ENCODE assay signal across 10 cellular contexts in genomic region chr1:118928739-118929554, GRCh38. TPM values are rescaled to one million over a fixed set of nuclear protein-coding genes. Genes with fewer than 3 reads are reported as not detected.
DNase-seq lines count a peak whose midpoint lies in the region; ATAC-seq and TF ChIP-seq lines count a peak whose summit lies in the region.
"Had no signal": no experiment of that assay in that cellular context is flagged by ENCODE, and none has a peak within 500 bp of the region (broad histone marks: within the 10 kb centered on the region; RNA-seq: fewer than 3 reads in every experiment).

No MANE protein-coding gene starts in this region.

- WGBS in SK-N-SH (ENCODE audit: low lambda C conversion rate) = 1% methylated on average over 2 of the region's 2 CpGs

- H3K4me3 Mint-ChIP-seq in nephron progenitor cell = no peak overlapping the region
- H3K4me3 Mint-ChIP-seq: stimulated activated memory B cell treated with anti-CD40 and anti-IgM and Interleukin-4, amounts not matched to agents 10 μg/mL and 1 μg/mL and 100 μg/mL, for 72 hours had no signal

- H3K4me1 Mint-ChIP-seq in nephron progenitor cell = peaks cover 28% of the 10 kb centered on the region
- H3K4me1 Mint-ChIP-seq: stimulated activated memory B cell treated with anti-CD40 and anti-IgM and Interleukin-4, amounts not matched to agents 10 μg/mL and 1 μg/mL and 100 μg/mL, for 72 hours had no signal

- H3K4me3 ChIP-seq in SK-N-SH (ENCODE audit: low read depth in 2 of 2, low read length in 1 of 2) (no peak overlapping the region), NB4 (ENCODE audit: low read depth, low read length) (no peak overlapping the region), choroid plexus epithelial cell (ENCODE audit: low read depth, low read length) (no peak overlapping the region)

- no peaks in the 10 kb centered on the region for H3K79me2 ChIP-seq in SK-N-SH (ENCODE audit: insufficient read depth)

- no peaks in the 10 kb centered on the region for H3F3A ChIP-seq in SK-N-SH (replicated peaks; ENCODE audit: insufficient read depth)

- H3K27me3 ChIP-seq in SK-N-SH (ENCODE audit: insufficient read depth) = no peaks in the 10 kb centered on the region

- H3K9me2 ChIP-seq in SK-N-SH = no peaks in the 10 kb centered on the region

- TF ChIP-seq CTCF in SK-N-SH (IDR thresholded peaks at IDR 0.05) (no peak), NB4 (IDR thresholded peaks at IDR 0.05; ENCODE audit: low read depth, low read length) (no peak), choroid plexus epithelial cell (conservative IDR thresholded peaks at IDR 0.05; ENCODE audit: low read depth, low read length) (no peak), nephron progenitor cell (IDR thresholded peaks at IDR 0.05) (peak; percentile 19)

- H2AFZ ChIP-seq in SK-N-SH (ENCODE audit: low read depth) = no peak overlapping the region

- H3K4me1 ChIP-seq in SK-N-SH (ENCODE audit: control insufficient read depth in 1 of 2, insufficient read depth in 2 of 2, low read depth in 1 of 2, low read length in 1 of 2) = no peaks in the 10 kb centered on the region

- no peak for TF ChIP-seq RAD21 in SK-N-SH (IDR thresholded peaks at IDR 0.05; ENCODE audit: low read length)

- no peaks in the 10 kb centered on the region for H4K20me1 ChIP-seq in SK-N-SH (ENCODE audit: insufficient read depth)

- no peak overlapping the region for H3K4me2 ChIP-seq in SK-N-SH

- no peak overlapping the region for H3K27ac Mint-ChIP-seq in nephron progenitor cell
- H3K27ac Mint-ChIP-seq: stimulated activated memory B cell treated with anti-CD40 and anti-IgM and Interleukin-4, amounts not matched to agents 10 μg/mL and 1 μg/mL and 100 μg/mL, for 72 hours had no signal

- no peak for TF ChIP-seq EP300 in SK-N-SH (IDR thresholded peaks at IDR 0.05; ENCODE audit: borderline replicate concordance in 1 of 2, low read depth in 1 of 2, low read length in 1 of 2)

- ATAC-seq in SK-N-SH treated with all-trans-retinoic acid at 6 μM for 48 hours = no peak
- ATAC-seq: stimulated activated memory B cell treated with anti-CD40 and anti-IgM and Interleukin-4, amounts not matched to agents 10 μg/mL and 1 μg/mL and 100 μg/mL, for 72 hours had no signal

- no peaks in the 10 kb centered on the region for H3K27me3 Mint-ChIP-seq in nephron progenitor cell (ENCODE audit: low read depth, poor library complexity)

- POLR2A ChIA-PET in SK-N-SH (lab: Yijun Ruan, JAX) = no interaction called here

- H3K36me3 Mint-ChIP-seq in nephron progenitor cell (ENCODE audit: low read depth) = peaks cover 28% of the 10 kb centered on the region
- H3K36me3 Mint-ChIP-seq: stimulated activated memory B cell treated with anti-CD40 and anti-IgM and Interleukin-4, amounts not matched to agents 10 μg/mL and 1 μg/mL and 100 μg/mL, for 72 hours had no signal

- H3K9me3 Mint-ChIP-seq in nephron progenitor cell = no peaks in the 10 kb centered on the region
- H3K9me3 Mint-ChIP-seq: stimulated activated memory B cell treated with anti-CD40 and anti-IgM and Interleukin-4, amounts not matched to agents 10 μg/mL and 1 μg/mL and 100 μg/mL, for 72 hours had no signal

- H3K9ac ChIP-seq in SK-N-SH = no peak overlapping the region

- DNase-seq in SK-N-SH = no peak
- DNase-seq in NB4 (ENCODE audit: low read depth) = peak; percentile 35
- DNase-seq in choroid plexus epithelial cell (ENCODE audit: low read depth) = peak; percentile 62
- peak; percentile 70 for DNase-seq in nephron progenitor cell
- DNase-seq in effector CD8-positive, alpha-beta T cell (lab: John Stamatoyannopoulos, UW) = no peak
- no peak for DNase-seq in NCI-H446 treated with DMSO at 0.1 percent for 48 hours (lab: John Stamatoyannopoulos, UW)
- DNase-seq in cerebellar nuclear complex (lab: John Stamatoyannopoulos, UW) = no peak
- DNase-seq: NCI-H1417 treated with DMSO at 0.1 percent for 48 hours had no signal

- CTCF ChIA-PET in SK-N-SH (lab: Yijun Ruan, JAX) = no interaction called here

- no peak overlapping the region for H3K27ac ChIP-seq in SK-N-SH (ENCODE audit: low read depth in 2 of 2, low read length in 1 of 2)

- H3K36me3 ChIP-seq in SK-N-SH (replicated peaks in 1 of 2; ENCODE audit: control insufficient read depth in 1 of 2, insufficient read depth in 2 of 2, low read length in 1 of 2) = no peaks in the 10 kb centered on the region

- H3K9me3 ChIP-seq in SK-N-SH = no peaks in the 10 kb centered on the region

- no peak for TF ChIP-seq POLR2A in NB4 (IDR thresholded peaks at IDR 0.05; ENCODE audit: extremely low read depth, insufficient read length)

TF ChIP-seq in SK-N-SH, 30 proteins besides CTCF, POLR2A, EP300 and RAD21:
- peak; percentile 94 for TF ChIP-seq REST (IDR thresholded peaks at IDR 0.05; ENCODE audit: low read depth, low read length)
- TF ChIP-seq MEF2A (IDR thresholded peaks at IDR 0.05; ENCODE audit: borderline replicate concordance, low read depth) = no peak
TF ChIP-seq in SK-N-SH: peak in this region for 1.

TF ChIP-seq in SK-N-SH treated with all-trans-retinoic acid at 6 μM for 48 hours, 23 proteins besides CTCF, POLR2A, EP300 and RAD21 (continues in another document):
- no peak for TF ChIP-seq GLIS3 (CRISPR knock-in tag; IDR thresholded peaks at IDR 0.05)
- no peak for TF ChIP-seq TOX (CRISPR knock-in tag; IDR thresholded peaks at IDR 0.05; ENCODE audit: borderline replicate concordance)
- TF ChIP-seq ZNF8 (CRISPR knock-in tag; IDR thresholded peaks at IDR 0.05) = no peak
- no peak for TF ChIP-seq ISL1 (CRISPR knock-in tag; IDR thresholded peaks at IDR 0.05)
- TF ChIP-seq CSRNP3 (CRISPR knock-in tag; IDR thresholded peaks at IDR 0.05) = no peak
- TF ChIP-seq ZFP3 (CRISPR knock-in tag; IDR thresholded peaks at IDR 0.05) = no peak
- no peak for TF ChIP-seq ZNF565 (CRISPR knock-in tag; conservative IDR thresholded peaks at IDR 0.05; ENCODE audit: low read depth)
- no peak for TF ChIP-seq ARNTL (CRISPR knock-in tag; IDR thresholded peaks at IDR 0.05; ENCODE audit: borderline replicate concordance, low read depth)
- no peak for TF ChIP-seq ZNF70 (CRISPR knock-in tag; IDR thresholded peaks at IDR 0.05)
- no peak for TF ChIP-seq ZC3H10 (CRISPR knock-in tag; IDR thresholded peaks at IDR 0.05)
- no peak for TF ChIP-seq ZFP30 (CRISPR knock-in tag; IDR thresholded peaks at IDR 0.05)
- TF ChIP-seq PPARA (CRISPR knock-in tag; IDR thresholded peaks at IDR 0.05; ENCODE audit: borderline replicate concordance) = no peak
- TF ChIP-seq, protein P1, sequence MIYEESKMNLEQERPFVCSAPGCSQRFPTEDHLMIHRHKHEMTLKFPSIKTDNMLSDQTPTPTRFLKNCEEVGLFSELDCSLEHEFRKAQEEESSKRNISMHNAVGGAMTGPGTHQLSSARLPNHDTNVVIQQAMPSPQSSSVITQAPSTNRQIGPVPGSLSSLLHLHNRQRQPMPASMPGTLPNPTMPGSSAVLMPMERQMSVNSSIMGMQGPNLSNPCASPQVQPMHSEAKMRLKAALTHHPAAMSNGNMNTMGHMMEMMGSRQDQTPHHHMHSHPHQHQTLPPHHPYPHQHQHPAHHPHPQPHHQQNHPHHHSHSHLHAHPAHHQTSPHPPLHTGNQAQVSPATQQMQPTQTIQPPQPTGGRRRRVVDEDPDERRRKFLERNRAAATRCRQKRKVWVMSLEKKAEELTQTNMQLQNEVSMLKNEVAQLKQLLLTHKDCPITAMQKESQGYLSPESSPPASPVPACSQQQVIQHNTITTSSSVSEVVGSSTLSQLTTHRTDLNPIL (CRISPR knock-in tag; IDR thresholded peaks at IDR 0.05; ENCODE audit: low read depth) = no peak
- no peak for TF ChIP-seq PATZ1 (CRISPR knock-in tag; IDR thresholded peaks at IDR 0.05; ENCODE audit: borderline replicate concordance)
- no peak for TF ChIP-seq BACH2 (CRISPR knock-in tag; IDR thresholded peaks at IDR 0.05; ENCODE audit: borderline replicate concordance)

RNA-seq across cellular contexts. Expression of gene TBX15, which starts 59.2 kb away (rescaled TPM):
- polyA plus RNA-seq in SK-N-SH (2012; rRNA removed) = 0.02 TPM in 1 of 2 replicates, not detected in the other
- polyA plus RNA-seq in SK-N-SH (2012; cell fraction: cytosol; rRNA removed) = 0.01 TPM in 1 of 2 replicates, not detected in the other
- polyA plus RNA-seq in SK-N-SH (2012; cell fraction: nucleus; rRNA removed) = 0.01 TPM in 1 of 2 replicates, not detected in the other

Comparison
In these comparisons a context has a peak if more than half of its experiments do, and no peak if none do; other contexts are left out.
1. DNase-seq: peak in NB4 (single experiment), choroid plexus epithelial cell (single experiment) and nephron progenitor cell (single experiment); none in SK-N-SH (single experiment), effector CD8-positive, alpha-beta T cell (single experiment), NCI-H446 treated with DMSO at 0.1 percent for 48 hours (single experiment) and cerebellar nuclear complex (0 of 2).